Comparison of ENCODE assay signal across 8 cellular contexts in genomic region chr3:12758025-12758830, GRCh38. TPM values are rescaled to one million over a fixed set of nuclear protein-coding genes. Genes with fewer than 3 reads are reported as not detected.
DNase-seq lines count a peak whose midpoint lies in the region; TF ChIP-seq lines count a peak whose summit lies in the region.

No MANE protein-coding gene starts in this region.

- H2AFZ ChIP-seq in fibroblast of lung (ENCODE audit: low read length), result peak overlapping the region; percentile 86

- no peaks in the 10 kb centered on the region for H3K79me2 ChIP-seq in fibroblast of lung (ENCODE audit: control insufficient read depth, insufficient read depth, low read length)

- H3K4me1 ChIP-seq in fibroblast of lung (ENCODE audit: control insufficient read depth, extremely low read depth, insufficient read depth, low read length), result peaks cover 10% of the 10 kb centered on the region

- DNase-seq in ELR (ENCODE audit: low read depth), result peak; percentile 52
- peak; percentile 70 for DNase-seq in M059J (ENCODE audit: low read depth)
- peak; percentile 57 to 83 for DNase-seq in fibroblast of lung (ENCODE audit: low read depth in 2 of 2)
- peak; percentile 19 for DNase-seq in pulmonary artery endothelial cell (ENCODE audit: low read depth, low spot score)
- DNase-seq in OCI-M2 (lab: John Stamatoyannopoulos, UW; ENCODE audit: unreplicated experiment), result no peak
- no peak for DNase-seq in MV-4-11 (lab: John Stamatoyannopoulos, UW)
- no peak for DNase-seq in activated CD4-positive, alpha-beta T cell treated with anti-CD3 and anti-CD28 coated beads, Interleukin-2, amount 50 U/mL, for 4 hours
- DNase-seq in germinal center (ENCODE audit: low spot score), result no peak

- no peaks in the 10 kb centered on the region for H3K36me3 ChIP-seq in fibroblast of lung (ENCODE audit: control insufficient read depth, insufficient read depth, low read length)

- peak overlapping the region; percentile 55 for H3K27ac ChIP-seq in fibroblast of lung (ENCODE audit: insufficient read depth, low read length)

- H3K27me3 ChIP-seq in fibroblast of lung (ENCODE audit: control insufficient read depth, insufficient read depth, low read length), result no peaks in the 10 kb centered on the region

- H3K4me2 ChIP-seq in fibroblast of lung (ENCODE audit: extremely low read depth, insufficient read depth, low read length), result peak overlapping the region; percentile 74

- H3K4me3 ChIP-seq in fibroblast of lung (replicated peaks in 1 of 4; ENCODE audit: control extremely low read depth in 1 of 4, insufficient read depth in 1 of 4, low read depth in 3 of 4, low read length in 4 of 4), result no peak overlapping the region

- H3K9ac ChIP-seq in fibroblast of lung (ENCODE audit: insufficient read depth, low read length), result peak overlapping the region; percentile 10

- no peaks in the 10 kb centered on the region for H3K9me3 ChIP-seq in fibroblast of lung (ENCODE audit: control insufficient read depth, insufficient read depth, low read depth, low read length)

- no peaks in the 10 kb centered on the region for H4K20me1 ChIP-seq in fibroblast of lung (ENCODE audit: control insufficient read depth, extremely low read depth, insufficient read depth, low read length)

- TF ChIP-seq CTCF in fibroblast of lung (conservative IDR thresholded peaks at IDR 0.05 in 1 of 2, IDR thresholded peaks at IDR 0.05 in 1 of 2; ENCODE audit: low read depth in 1 of 2, low read length in 2 of 2), result no peak

RNA-seq across cellular contexts. Expression of gene TMEM40, which starts 0.8 kb away (rescaled TPM):
- 0.74 and 1.3 TPM in 2 replicates for total RNA-seq in M059J (2014; rRNA removed; shearing (Covaris generic))
- total RNA-seq in fibroblast of lung (under 0.01 TPM in 1 of 2 replicates, not detected in the other), pulmonary artery endothelial cell (not detected in 2 replicates)
- 0.33 TPM in 1 of 2 replicates, not detected in the other for polyA plus RNA-seq in fibroblast of lung
- polyA plus RNA-seq in fibroblast of lung (2012), result not detected in 2 replicates
- polyA minus RNA-seq in fibroblast of lung (ENCODE audit: low replicate concordance), result not detected in 2 replicates

RNA-seq across cellular contexts. Expression of gene CAND2, which starts 38.3 kb away (rescaled TPM):
- 1.5 and 4.0 TPM in 2 replicates for total RNA-seq in M059J (2014; rRNA removed; shearing (Covaris generic))
- total RNA-seq in fibroblast of lung, result 12.1 and 16.7 TPM in 2 replicates
- 1.6 and 2.5 TPM in 2 replicates for polyA plus RNA-seq in fibroblast of lung
- 2.5 and 3.6 TPM in 2 replicates for polyA plus RNA-seq in fibroblast of lung (2012)
- 10.4 and 19.5 TPM in 2 replicates for polyA minus RNA-seq in fibroblast of lung (ENCODE audit: low replicate concordance)
- 3.3 and 4.7 TPM in 2 replicates for total RNA-seq in pulmonary artery endothelial cell

Comparison
In these comparisons a context has a peak if more than half of its experiments do, and no peak if none do; other contexts are left out.
1. DNase-seq: peak in ELR (single experiment), M059J (single experiment), fibroblast of lung (2 of 2) and pulmonary artery endothelial cell (single experiment); none in OCI-M2 (single experiment), MV-4-11 (single experiment), activated CD4-positive, alpha-beta T cell treated with anti-CD3 and anti-CD28 coated beads, Interleukin-2, amount 50 U/mL, for 4 hours (0 of 2) and germinal center (single experiment).